ENCODE assay signal across 21 cellular contexts in genomic region chr2:174888136-174888535, GRCh38.
A peak's percentile ranks its signal among the peaks of the same experiment; 100 is the strongest.
DNase-seq lines count a peak whose midpoint lies in the region; ATAC-seq and TF ChIP-seq lines count a peak whose summit lies in the region.
"Had no signal": no experiment of that assay in that cellular context is flagged by ENCODE, and none has a peak within 500 bp of the region (broad histone marks: within the 10 kb centered on the region; RNA-seq: fewer than 3 reads in every experiment).

No MANE protein-coding gene starts in this region.

- no peak for ATAC-seq in HG02981 (IDR thresholded peaks at IDR 0.05; ENCODE audit: unreplicated experiment)

- H3K27ac Mint-ChIP-seq in brain, result peak overlapping the region in 3 of 5 experiments; percentile 13 to 27 (median 22)
- H3K27ac Mint-ChIP-seq in CD8-positive, alpha-beta memory T cell, result no peak overlapping the region

- no peak overlapping the region for H3K27ac ChIP-seq in coronary artery
- H3K27ac ChIP-seq in CD8-positive, alpha-beta memory T cell (ENCODE audit: low read depth, low read length), result no peak overlapping the region

- CTCF ChIA-PET in CD8-positive, alpha-beta memory T cell (lab: Charles Lee), result no interaction called here

- no peaks in the 10 kb centered on the region for H3K9me3 ChIP-seq in CD8-positive, alpha-beta memory T cell (ENCODE audit: low read length)
- H3K9me3 ChIP-seq: BE2C, Caco-2 had no signal

- peaks cover 23% of the 10 kb centered on the region for H3K4me1 Mint-ChIP-seq in brain
- H3K4me1 Mint-ChIP-seq in CD8-positive, alpha-beta memory T cell, result no peaks in the 10 kb centered on the region

- no peaks in the 10 kb centered on the region for H3K36me3 ChIP-seq in CD8-positive, alpha-beta memory T cell (ENCODE audit: insufficient read depth, low read length)
- H3K36me3 ChIP-seq: BE2C had no signal

- H3K9me3 Mint-ChIP-seq in brain, result peaks cover 0 to 27% (median 14%) of the 10 kb centered on the region in 5 experiments
- H3K9me3 Mint-ChIP-seq in CD8-positive, alpha-beta memory T cell, result peaks cover 0 to 2% (median 0%) of the 10 kb centered on the region in 5 donors

- H3K27me3 Mint-ChIP-seq in brain, result no peaks in the 10 kb centered on the region
- H3K27me3 Mint-ChIP-seq in CD8-positive, alpha-beta memory T cell, result peaks cover 0 to 3% of the 10 kb centered on the region in 2 donors
- H3K27me3 Mint-ChIP-seq: CD4-positive, CD25-positive, alpha-beta regulatory T cell had no signal

- peaks cover 51% of the 10 kb centered on the region for H3K36me3 Mint-ChIP-seq in brain
- H3K36me3 Mint-ChIP-seq in CD8-positive, alpha-beta memory T cell, result no peaks in the 10 kb centered on the region
- H3K36me3 Mint-ChIP-seq: CD4-positive, CD25-positive, alpha-beta regulatory T cell had no signal

- H3K4me1 ChIP-seq in CD8-positive, alpha-beta memory T cell (ENCODE audit: insufficient read depth, low read length), result no peaks in the 10 kb centered on the region
- H3K4me1 ChIP-seq: Caco-2 had no signal

- DNase-seq in NCI-H82 (lab: John Stamatoyannopoulos, UW) (peak; percentile 11), NCI-H82 treated with DMSO at 0.1 percent for 48 hours (lab: John Stamatoyannopoulos, UW; ENCODE audit: unreplicated experiment) (no peak), fibroblast of peridontal ligament (ENCODE audit: extremely low read depth) (peak; percentile 80), DMS153 treated with DMSO at 0.1 percent for 48 hours (lab: John Stamatoyannopoulos, UW; ENCODE audit: unreplicated experiment) (no peak), coronary artery (ENCODE audit: low spot score) (no peak)
- no peak for DNase-seq in CD8-positive, alpha-beta memory T cell
- DNase-seq: Caco-2; CD4-positive, CD25-positive, alpha-beta regulatory T cell; DMS53; EL; GOT3; KBM-7; NCI-H1105; NCI-H2081; NCI-H526 treated with DMSO at 0.1 percent for 48 hours; NK-92 treated with Interleukin-12 subunit alpha and Interleukin-12 subunit beta, amount 100 ng/mL, for 24 hours; SHP77 had no signal

- H3K4me3 ChIP-seq in coronary artery, result no peak overlapping the region
- H3K4me3 ChIP-seq in CD8-positive, alpha-beta memory T cell (ENCODE audit: low read length), result no peak overlapping the region
- H3K4me3 ChIP-seq: SK-N-MC had no signal

- POLR2A ChIA-PET in CD8-positive, alpha-beta memory T cell (lab: Charles Lee), result no interaction called here

- H3K4me3 Mint-ChIP-seq in brain, result no peak overlapping the region
- no peak overlapping the region for H3K4me3 Mint-ChIP-seq in CD8-positive, alpha-beta memory T cell

- TF ChIP-seq CTCF in brain (conservative IDR thresholded peaks at IDR 0.05) (no peak), coronary artery (IDR thresholded peaks at IDR 0.05) (no peak)

- no peaks in the 10 kb centered on the region for H3K27me3 ChIP-seq in CD8-positive, alpha-beta memory T cell (ENCODE audit: insufficient read depth, low read length, poor library complexity, severe bottlenecking)
- H3K27me3 ChIP-seq: BE2C had no signal

Comparison
In these comparisons a context has a peak if more than half of its experiments do, and no peak if none do; other contexts are left out.
1. DNase-seq: peak in NCI-H82 (single experiment) and fibroblast of peridontal ligament (single experiment); none in NCI-H82 treated with DMSO at 0.1 percent for 48 hours (single experiment), DMS153 treated with DMSO at 0.1 percent for 48 hours (single experiment), coronary artery (single experiment) and CD8-positive, alpha-beta memory T cell (0 of 5).
2. H3K27ac Mint-ChIP-seq: peak in brain (3 of 5); none in CD8-positive, alpha-beta memory T cell (0 of 8).